Comparison of ENCODE assay signal across 10 cellular contexts in genomic region chr14:81710232-81710845, GRCh38.
A peak's percentile ranks its signal among the peaks of the same experiment; 100 is the strongest.
DNase-seq lines count a peak whose midpoint lies in the region; ATAC-seq and TF ChIP-seq lines count a peak whose summit lies in the region.
"Had no signal": no experiment of that assay in that cellular context is flagged by ENCODE, and none has a peak within 500 bp of the region (broad histone marks: within the 10 kb centered on the region; RNA-seq: fewer than 3 reads in every experiment).

No MANE protein-coding gene starts in this region.

- H3K27ac Mint-ChIP-seq in T-helper 2 cell treated with Interferon-gamma antibody and Interleukin-4, amounts not matched to agents 5 μg/mL and 100 μg/mL, for 36 hours, result no peak overlapping the region
- H3K27ac Mint-ChIP-seq: naive B cell; T-helper 1 cell treated with Interleukin-12 subunit alpha and Interleukin-12 subunit beta and Interleukin-4 antibody, amounts not matched to agents 30 μg/mL and 1 μg/mL, for 36 hours had no signal

- no peak overlapping the region for H2BK5ac ChIP-seq in mesenchymal stem cell (ENCODE audit: low read depth, low read length, poor library complexity, severe bottlenecking)

- no peak overlapping the region for H2BK15ac ChIP-seq in mesenchymal stem cell (ENCODE audit: low read depth, poor library complexity, severe bottlenecking)

- H3K36me3 Mint-ChIP-seq in T-helper 2 cell treated with Interferon-gamma antibody and Interleukin-4, amounts not matched to agents 5 μg/mL and 100 μg/mL, for 36 hours (ENCODE audit: low read depth), result no peaks in the 10 kb centered on the region
- no peaks in the 10 kb centered on the region for H3K36me3 Mint-ChIP-seq in activated T-cell treated with anti-CD3 and anti-CD28 coated beads, Interleukin-2, amount 50 U/mL, for 4 hours (ENCODE audit: insufficient read depth)
- H3K36me3 Mint-ChIP-seq: naive B cell had no signal

- H4K8ac ChIP-seq in mesenchymal stem cell (ENCODE audit: low read length), result no peak overlapping the region

- CTCF ChIA-PET in HEK293 (lab: Yijun Ruan, JAX), result interaction anchor here (0.7 to 2.0 kb wide), 5 partner anchors 9 to 144 kb away, joined by 3 to 7 read pairs (median 4); no protein-coding TSS in a partner anchor

- no peaks in the 10 kb centered on the region for H3K79me1 ChIP-seq in mesenchymal stem cell (replicated peaks; ENCODE audit: low read length, poor library complexity, severe bottlenecking)

- H2BK120ac ChIP-seq in mesenchymal stem cell (ENCODE audit: low read depth, low read length), result no peak overlapping the region

- no peak overlapping the region for H2BK12ac ChIP-seq in mesenchymal stem cell (ENCODE audit: low read length in 2 of 2)

- no peak overlapping the region for H3K9ac ChIP-seq in mesenchymal stem cell (ENCODE audit: low read length)

- ATAC-seq in GM19395 (IDR thresholded peaks at IDR 0.05; ENCODE audit: unreplicated experiment), result no peak
- no peak for ATAC-seq in activated T-cell treated with anti-CD3 and anti-CD28 coated beads, Interleukin-2, amount 50 U/mL, for 4 hours

- no peak overlapping the region for H3K4me2 ChIP-seq in mesenchymal stem cell (ENCODE audit: low read length, poor library complexity, severe bottlenecking)

- no peaks in the 10 kb centered on the region for H3K4me1 Mint-ChIP-seq in T-helper 2 cell treated with Interferon-gamma antibody and Interleukin-4, amounts not matched to agents 5 μg/mL and 100 μg/mL, for 36 hours (ENCODE audit: low read depth)
- H3K4me1 Mint-ChIP-seq in activated T-cell treated with anti-CD3 and anti-CD28 coated beads, Interleukin-2, amount 50 U/mL, for 4 hours (ENCODE audit: low read depth), result no peaks in the 10 kb centered on the region
- H3K4me1 Mint-ChIP-seq: naive B cell had no signal

- no peak overlapping the region for H3K14ac ChIP-seq in mesenchymal stem cell (ENCODE audit: low read length in 2 of 2)

- no peak overlapping the region for H2AK5ac ChIP-seq in mesenchymal stem cell (ENCODE audit: low read length, severe bottlenecking)

- H3K4me3 ChIP-seq in HEK293 (ENCODE audit: low read depth, low read length) (no peak overlapping the region), breast epithelium (no peak overlapping the region), mesenchymal stem cell (ENCODE audit: insufficient read depth in 1 of 2, low read depth in 1 of 2, low read length in 2 of 2) (no peak overlapping the region)

- TF ChIP-seq POLR2A in breast epithelium (IDR thresholded peaks at IDR 0.05), result no peak

- no peaks in the 10 kb centered on the region for H3K36me3 ChIP-seq in HEK293 (ENCODE audit: control insufficient read depth in 2 of 2, insufficient read depth in 1 of 2, low read length in 2 of 2)
- no peaks in the 10 kb centered on the region for H3K36me3 ChIP-seq in breast epithelium
- no peaks in the 10 kb centered on the region for H3K36me3 ChIP-seq in mesenchymal stem cell (ENCODE audit: control insufficient read depth in 1 of 2, insufficient read depth in 2 of 2, low read depth in 1 of 2, low read length in 2 of 2)

- no peaks in the 10 kb centered on the region for H3K9me3 Mint-ChIP-seq in T-helper 2 cell treated with Interferon-gamma antibody and Interleukin-4, amounts not matched to agents 5 μg/mL and 100 μg/mL, for 36 hours
- peaks cover 5% of the 10 kb centered on the region for H3K9me3 Mint-ChIP-seq in activated T-cell treated with anti-CD3 and anti-CD28 coated beads, Interleukin-2, amount 50 U/mL, for 4 hours
- H3K9me3 Mint-ChIP-seq: T-helper 1 cell treated with Interleukin-12 subunit alpha and Interleukin-12 subunit beta and Interleukin-4 antibody, amounts not matched to agents 30 μg/mL and 1 μg/mL, for 36 hours had no signal

- H3K23ac ChIP-seq in mesenchymal stem cell (ENCODE audit: low read length in 2 of 2), result no peak overlapping the region

- H3K4ac ChIP-seq in mesenchymal stem cell (ENCODE audit: low read depth in 1 of 2, low read length in 2 of 2), result no peak overlapping the region

- H3K27me3 Mint-ChIP-seq in T-helper 2 cell treated with Interferon-gamma antibody and Interleukin-4, amounts not matched to agents 5 μg/mL and 100 μg/mL, for 36 hours (ENCODE audit: low read depth), result no peaks in the 10 kb centered on the region
- H3K27me3 Mint-ChIP-seq in activated T-cell treated with anti-CD3 and anti-CD28 coated beads, Interleukin-2, amount 50 U/mL, for 4 hours (ENCODE audit: low read depth), result no peaks in the 10 kb centered on the region
- H3K27me3 Mint-ChIP-seq: naive B cell had no signal

- WGBS in mesenchymal stem cell, result 86% methylated on average over 1 of the region's 2 CpGs

- H3K4me1 ChIP-seq in HEK293 (ENCODE audit: control insufficient read depth, insufficient read depth, low read length), result no peaks in the 10 kb centered on the region
- H3K4me1 ChIP-seq in breast epithelium, result no peaks in the 10 kb centered on the region
- no peaks in the 10 kb centered on the region for H3K4me1 ChIP-seq in mesenchymal stem cell (ENCODE audit: control insufficient read depth, insufficient read depth, low read depth, low read length)

- intact Hi-C loops in breast epithelium (cut with DNase I; ENCODE audit: low total_unique reads), result no loop called here

- H4K91ac ChIP-seq in mesenchymal stem cell (ENCODE audit: low read length), result no peak overlapping the region

- H3K18ac ChIP-seq in mesenchymal stem cell (ENCODE audit: low read depth in 1 of 2, low read length in 2 of 2), result no peak overlapping the region

- H3K9me3 ChIP-seq in HEK293 (ENCODE audit: control insufficient read depth, insufficient read depth, low read depth, low read length), result no peaks in the 10 kb centered on the region
- no peaks in the 10 kb centered on the region for H3K9me3 ChIP-seq in breast epithelium
- no peaks in the 10 kb centered on the region for H3K9me3 ChIP-seq in mesenchymal stem cell (ENCODE audit: control insufficient read depth, low read length)

- H3K27me3 ChIP-seq in breast epithelium, result no peaks in the 10 kb centered on the region
- H3K27me3 ChIP-seq in mesenchymal stem cell (ENCODE audit: control insufficient read depth in 1 of 2, insufficient read depth in 1 of 2, low read length in 2 of 2), result no peaks in the 10 kb centered on the region

- H2AFZ ChIP-seq in mesenchymal stem cell (ENCODE audit: low read depth, low read length), result no peak overlapping the region

- POLR2A ChIA-PET in HEK293 (lab: Yijun Ruan, JAX), result no interaction called here

- H3K4me3 Mint-ChIP-seq in T-helper 2 cell treated with Interferon-gamma antibody and Interleukin-4, amounts not matched to agents 5 μg/mL and 100 μg/mL, for 36 hours, result no peak overlapping the region
- H3K4me3 Mint-ChIP-seq in activated T-cell treated with anti-CD3 and anti-CD28 coated beads, Interleukin-2, amount 50 U/mL, for 4 hours, result no peak overlapping the region
- H3K4me3 Mint-ChIP-seq: naive B cell; T-helper 1 cell treated with Interleukin-12 subunit alpha and Interleukin-12 subunit beta and Interleukin-4 antibody, amounts not matched to agents 30 μg/mL and 1 μg/mL, for 36 hours had no signal

- TF ChIP-seq CTCF in HEK293 (tag by site-specific recombination; IDR thresholded peaks at IDR 0.05) (no peak), breast epithelium (IDR thresholded peaks at IDR 0.05) (peak in 2 of 3 donors; percentile 43 to 55)

- H3K27ac ChIP-seq in HEK293 (ENCODE audit: extremely low read depth, low read depth, low read length) (no peak overlapping the region), breast epithelium (no peak overlapping the region), mesenchymal stem cell (ENCODE audit: low read length, poor library complexity, severe bottlenecking) (no peak overlapping the region)

- peak; percentile 8 for DNase-seq in EH (ENCODE audit: low read depth)
- peak; percentile 46 for DNase-seq in NCI-H345 treated with DMSO at 0.1 percent for 48 hours (lab: John Stamatoyannopoulos, UW; ENCODE audit: unreplicated experiment)
- no peak for DNase-seq in breast epithelium (ENCODE audit: low spot score in 2 of 2)
- DNase-seq in mesenchymal stem cell, result peak; percentile 3
- no peak for DNase-seq in T-helper 2 cell treated with Interferon-gamma antibody and Interleukin-4, amounts not matched to agents 5 μg/mL and 100 μg/mL, for 36 hours (ENCODE audit: low spot score)
- no peak for DNase-seq in activated T-cell treated with anti-CD3 and anti-CD28 coated beads, Interleukin-2, amount 50 U/mL, for 4 hours
- DNase-seq: naive B cell had no signal

TF ChIP-seq in HEK293, 187 proteins besides CTCF, POLR2A, EP300 and RAD21:
- peak; percentile 60 for TF ChIP-seq ZNF654 (tag by site-specific recombination; IDR thresholded peaks at IDR 0.05; ENCODE audit: low read depth)
- no peak for TF ChIP-seq WT1 (tag by site-specific recombination; IDR thresholded peaks at IDR 0.05)

Comparison
In these comparisons a context has a peak if more than half of its experiments do, and no peak if none do; other contexts are left out.
1. DNase-seq: peak in EH (single experiment), NCI-H345 treated with DMSO at 0.1 percent for 48 hours (single experiment) and mesenchymal stem cell (single experiment); none in breast epithelium (0 of 2), T-helper 2 cell treated with Interferon-gamma antibody and Interleukin-4, amounts not matched to agents 5 μg/mL and 100 μg/mL, for 36 hours (single experiment) and activated T-cell treated with anti-CD3 and anti-CD28 coated beads, Interleukin-2, amount 50 U/mL, for 4 hours (single experiment).